Comparison of ENCODE assay signal across 1 cellular context in the genomic region with DNA sequence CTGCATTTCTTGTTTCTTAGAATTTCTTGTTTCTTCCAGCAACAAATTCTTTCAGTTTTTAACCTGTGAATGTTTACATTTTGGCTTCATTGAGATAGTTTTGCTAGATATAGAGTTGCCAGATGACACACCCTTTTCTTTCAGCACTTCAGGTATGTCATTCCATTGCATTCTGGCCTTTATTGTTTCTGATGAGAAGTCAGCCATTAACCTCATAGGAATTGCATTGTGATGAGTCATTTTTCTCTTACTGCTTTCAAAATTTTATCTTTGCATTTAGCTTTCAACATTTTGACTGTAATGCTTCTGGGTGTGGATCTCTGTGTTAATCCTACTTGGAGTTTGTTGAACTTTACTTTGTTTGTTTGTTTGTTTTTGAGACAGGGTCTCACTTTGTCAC.
TF ChIP-seq lines count a peak whose summit lies in the region.

No MANE protein-coding gene starts in this region.

TF ChIP-seq in SK-N-SH treated with all-trans-retinoic acid at 6 μM for 48 hours, 23 proteins besides CTCF, POLR2A, EP300 and RAD21 (continued from another document):
- TF ChIP-seq, protein P1, sequence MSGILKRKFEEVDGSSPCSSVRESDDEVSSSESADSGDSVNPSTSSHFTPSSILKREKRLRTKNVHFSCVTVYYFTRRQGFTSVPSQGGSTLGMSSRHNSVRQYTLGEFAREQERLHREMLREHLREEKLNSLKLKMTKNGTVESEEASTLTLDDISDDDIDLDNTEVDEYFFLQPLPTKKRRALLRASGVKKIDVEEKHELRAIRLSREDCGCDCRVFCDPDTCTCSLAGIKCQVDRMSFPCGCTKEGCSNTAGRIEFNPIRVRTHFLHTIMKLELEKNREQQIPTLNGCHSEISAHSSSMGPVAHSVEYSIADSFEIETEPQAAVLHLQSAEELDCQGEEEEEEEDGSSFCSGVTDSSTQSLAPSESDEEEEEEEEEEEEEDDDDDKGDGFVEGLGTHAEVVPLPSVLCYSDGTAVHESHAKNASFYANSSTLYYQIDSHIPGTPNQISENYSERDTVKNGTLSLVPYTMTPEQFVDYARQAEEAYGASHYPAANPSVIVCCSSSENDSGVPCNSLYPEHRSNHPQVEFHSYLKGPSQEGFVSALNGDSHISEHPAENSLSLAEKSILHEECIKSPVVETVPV (CRISPR knock-in tag; IDR thresholded peaks at IDR 0.05), result no peak
- TF ChIP-seq ESRRG (CRISPR knock-in tag; IDR thresholded peaks at IDR 0.05) (no peak), OSR1 (CRISPR knock-in tag; IDR thresholded peaks at IDR 0.05) (no peak), RARB (CRISPR knock-in tag; IDR thresholded peaks at IDR 0.05) (no peak), ZNF8 (CRISPR knock-in tag; IDR thresholded peaks at IDR 0.05) (no peak), BACH2 (CRISPR knock-in tag; IDR thresholded peaks at IDR 0.05; ENCODE audit: borderline replicate concordance) (no peak), TCF4 (CRISPR knock-in tag; IDR thresholded peaks at IDR 0.05; ENCODE audit: borderline replicate concordance) (no peak), ZC3H10 (CRISPR knock-in tag; IDR thresholded peaks at IDR 0.05) (no peak)
- TF ChIP-seq, protein P2, sequence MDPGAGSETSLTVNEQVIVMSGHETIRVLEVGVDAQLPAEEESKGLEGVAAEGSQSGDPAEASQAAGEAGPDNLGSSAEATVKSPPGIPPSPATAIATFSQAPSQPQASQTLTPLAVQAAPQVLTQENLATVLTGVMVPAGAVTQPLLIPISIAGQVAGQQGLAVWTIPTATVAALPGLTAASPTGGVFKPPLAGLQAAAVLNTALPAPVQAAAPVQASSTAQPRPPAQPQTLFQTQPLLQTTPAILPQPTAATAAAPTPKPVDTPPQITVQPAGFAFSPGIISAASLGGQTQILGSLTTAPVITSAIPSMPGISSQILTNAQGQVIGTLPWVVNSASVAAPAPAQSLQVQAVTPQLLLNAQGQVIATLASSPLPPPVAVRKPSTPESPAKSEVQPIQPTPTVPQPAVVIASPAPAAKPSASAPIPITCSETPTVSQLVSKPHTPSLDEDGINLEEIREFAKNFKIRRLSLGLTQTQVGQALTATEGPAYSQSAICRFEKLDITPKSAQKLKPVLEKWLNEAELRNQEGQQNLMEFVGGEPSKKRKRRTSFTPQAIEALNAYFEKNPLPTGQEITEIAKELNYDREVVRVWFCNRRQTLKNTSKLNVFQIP (CRISPR knock-in tag; IDR thresholded peaks at IDR 0.05; ENCODE audit: borderline replicate concordance, low read depth), result no peak
- TF ChIP-seq, protein P3, sequence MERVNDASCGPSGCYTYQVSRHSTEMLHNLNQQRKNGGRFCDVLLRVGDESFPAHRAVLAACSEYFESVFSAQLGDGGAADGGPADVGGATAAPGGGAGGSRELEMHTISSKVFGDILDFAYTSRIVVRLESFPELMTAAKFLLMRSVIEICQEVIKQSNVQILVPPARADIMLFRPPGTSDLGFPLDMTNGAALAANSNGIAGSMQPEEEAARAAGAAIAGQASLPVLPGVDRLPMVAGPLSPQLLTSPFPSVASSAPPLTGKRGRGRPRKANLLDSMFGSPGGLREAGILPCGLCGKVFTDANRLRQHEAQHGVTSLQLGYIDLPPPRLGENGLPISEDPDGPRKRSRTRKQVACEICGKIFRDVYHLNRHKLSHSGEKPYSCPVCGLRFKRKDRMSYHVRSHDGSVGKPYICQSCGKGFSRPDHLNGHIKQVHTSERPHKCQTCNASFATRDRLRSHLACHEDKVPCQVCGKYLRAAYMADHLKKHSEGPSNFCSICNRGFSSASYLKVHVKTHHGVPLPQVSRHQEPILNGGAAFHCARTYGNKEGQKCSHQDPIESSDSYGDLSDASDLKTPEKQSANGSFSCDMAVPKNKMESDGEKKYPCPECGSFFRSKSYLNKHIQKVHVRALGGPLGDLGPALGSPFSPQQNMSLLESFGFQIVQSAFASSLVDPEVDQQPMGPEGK (CRISPR knock-in tag; IDR thresholded peaks at IDR 0.05; ENCODE audit: borderline replicate concordance), result no peak
- TF ChIP-seq, protein P4, sequence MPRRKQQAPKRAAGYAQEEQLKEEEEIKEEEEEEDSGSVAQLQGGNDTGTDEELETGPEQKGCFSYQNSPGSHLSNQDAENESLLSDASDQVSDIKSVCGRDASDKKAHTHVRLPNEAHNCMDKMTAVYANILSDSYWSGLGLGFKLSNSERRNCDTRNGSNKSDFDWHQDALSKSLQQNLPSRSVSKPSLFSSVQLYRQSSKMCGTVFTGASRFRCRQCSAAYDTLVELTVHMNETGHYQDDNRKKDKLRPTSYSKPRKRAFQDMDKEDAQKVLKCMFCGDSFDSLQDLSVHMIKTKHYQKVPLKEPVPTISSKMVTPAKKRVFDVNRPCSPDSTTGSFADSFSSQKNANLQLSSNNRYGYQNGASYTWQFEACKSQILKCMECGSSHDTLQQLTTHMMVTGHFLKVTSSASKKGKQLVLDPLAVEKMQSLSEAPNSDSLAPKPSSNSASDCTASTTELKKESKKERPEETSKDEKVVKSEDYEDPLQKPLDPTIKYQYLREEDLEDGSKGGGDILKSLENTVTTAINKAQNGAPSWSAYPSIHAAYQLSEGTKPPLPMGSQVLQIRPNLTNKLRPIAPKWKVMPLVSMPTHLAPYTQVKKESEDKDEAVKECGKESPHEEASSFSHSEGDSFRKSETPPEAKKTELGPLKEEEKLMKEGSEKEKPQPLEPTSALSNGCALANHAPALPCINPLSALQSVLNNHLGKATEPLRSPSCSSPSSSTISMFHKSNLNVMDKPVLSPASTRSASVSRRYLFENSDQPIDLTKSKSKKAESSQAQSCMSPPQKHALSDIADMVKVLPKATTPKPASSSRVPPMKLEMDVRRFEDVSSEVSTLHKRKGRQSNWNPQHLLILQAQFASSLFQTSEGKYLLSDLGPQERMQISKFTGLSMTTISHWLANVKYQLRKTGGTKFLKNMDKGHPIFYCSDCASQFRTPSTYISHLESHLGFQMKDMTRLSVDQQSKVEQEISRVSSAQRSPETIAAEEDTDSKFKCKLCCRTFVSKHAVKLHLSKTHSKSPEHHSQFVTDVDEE (CRISPR knock-in tag; IDR thresholded peaks at IDR 0.05), result no peak
